ENCODE assay signal across 14 cellular contexts in the genomic region with DNA sequence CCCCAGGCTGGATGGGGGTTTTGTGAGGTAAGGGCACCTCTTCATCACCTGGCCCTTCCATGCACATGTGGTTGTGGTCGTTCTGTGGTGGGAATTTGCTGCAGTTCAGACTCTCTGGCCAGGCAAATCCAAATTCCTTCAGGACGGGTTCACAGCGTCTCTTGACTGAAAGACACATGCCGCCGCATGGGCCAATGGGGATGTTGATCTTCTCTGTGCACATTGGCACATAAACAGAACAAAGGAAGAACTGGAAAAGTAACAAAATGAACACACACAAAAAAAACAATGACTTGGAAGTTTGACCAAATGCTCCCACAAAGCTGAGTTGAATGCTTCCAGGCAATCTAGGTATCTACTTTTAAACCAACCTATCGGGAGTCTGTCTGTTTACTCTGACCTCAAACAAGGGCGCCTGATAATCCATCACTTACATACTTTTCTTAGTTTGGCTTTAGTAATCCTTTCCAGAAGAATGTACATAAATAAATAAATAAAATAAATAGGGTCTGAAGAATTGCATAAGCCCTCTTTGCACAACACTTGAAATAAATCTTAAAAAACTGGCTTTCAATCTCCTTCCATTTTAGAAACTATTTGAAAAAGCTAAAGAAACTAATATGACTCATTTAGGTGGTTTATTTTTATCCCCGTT. TPM values are rescaled to one million over a fixed set of nuclear protein-coding genes. Genes with fewer than 3 reads are reported as not detected.
DNase-seq lines count a peak whose midpoint lies in the region; ATAC-seq and TF ChIP-seq lines count a peak whose summit lies in the region.
"Had no signal": no experiment of that assay in that cellular context is flagged by ENCODE, and none has a peak within 500 bp of the region (broad histone marks: within the 10 kb centered on the region; RNA-seq: fewer than 3 reads in every experiment).

No MANE protein-coding gene starts in this region.

- H3K4me2 ChIP-seq in PC-3 (ENCODE audit: low read length), result peak overlapping the region; percentile 89
- H3K4me2 ChIP-seq: BLaER1 treated with 17β-estradiol and CSF1 and Interleukin-3, amounts not matched to agents 10 nM and 100 nM had no signal

- no peak overlapping the region for H3K27ac ChIP-seq in PC-3 (ENCODE audit: low read length)
- peak overlapping the region in 3 of 4 donors; percentile 36 to 92 (median 80) for H3K27ac ChIP-seq in esophagus squamous epithelium
- peak overlapping the region; percentile 86 to 94 for H3K27ac ChIP-seq in thoracic aorta
- H3K27ac ChIP-seq: BLaER1 treated with 17β-estradiol and CSF1 and Interleukin-3, amounts not matched to agents 10 nM and 100 nM had no signal

- H2AFZ ChIP-seq in PC-3 (ENCODE audit: low read length), result no peak overlapping the region

- H4K20me1 ChIP-seq in PC-3 (ENCODE audit: low read length), result no peaks in the 10 kb centered on the region; the same call in 1 of the 2 replicates

- peaks cover 62% of the 10 kb centered on the region for H3K79me2 ChIP-seq in PC-3 (ENCODE audit: low read length)

- no peaks in the 10 kb centered on the region for H3F3A ChIP-seq in PC-3 (ENCODE audit: low read length, unreplicated experiment)

- no TSS peak for BruUV-seq in PC-3 (replicated peaks; lab: Mats Ljungman, UMichigan)

- H3K36me3 ChIP-seq in PC-3 (ENCODE audit: low read depth, low read length) (peaks cover 14% of the 10 kb centered on the region), esophagus squamous epithelium (no peaks in the 10 kb centered on the region), thoracic aorta (peaks cover 14% of the 10 kb centered on the region)
- H3K36me3 ChIP-seq: BLaER1 treated with 17β-estradiol and CSF1 and Interleukin-3, amounts not matched to agents 10 nM and 100 nM had no signal

- no peak overlapping the region for H3K27ac Mint-ChIP-seq in mesothelial cell of epicardium
- H3K27ac Mint-ChIP-seq: activated naive CD4-positive, alpha-beta T cell treated with anti-CD3 and anti-CD28 coated beads, Interleukin-2, amount 10 ng/mL, durations not matched to agents 7 days and 5 days; naive B cell had no signal

- peak overlapping the region; percentile 8 for H3K4me3 Mint-ChIP-seq in mesothelial cell of epicardium
- H3K4me3 Mint-ChIP-seq: activated naive CD4-positive, alpha-beta T cell treated with anti-CD3 and anti-CD28 coated beads, Interleukin-2, amount 10 ng/mL, durations not matched to agents 7 days and 5 days had no signal

- 53 to 73% methylated on average over 6 to 7 of the region's 8 CpGs for WGBS in esophagus squamous epithelium, 2 donors

- H3K9me3 ChIP-seq in PC-3 (ENCODE audit: low read length) (no peaks in the 10 kb centered on the region), esophagus squamous epithelium (no peaks in the 10 kb centered on the region), thoracic aorta (no peaks in the 10 kb centered on the region)
- H3K9me3 ChIP-seq: BLaER1 treated with 17β-estradiol and CSF1 and Interleukin-3, amounts not matched to agents 10 nM and 100 nM had no signal

- H3K4me1 ChIP-seq in PC-3 (ENCODE audit: insufficient read depth, low read length), result peaks cover 43% of the 10 kb centered on the region
- H3K4me1 ChIP-seq in esophagus squamous epithelium, result peaks cover 9 to 73% (median 21%) of the 10 kb centered on the region in 3 donors
- peaks cover 47 to 61% of the 10 kb centered on the region in 2 donors for H3K4me1 ChIP-seq in thoracic aorta (ENCODE audit: control insufficient read depth in 1 of 2, low read depth in 2 of 2)

- no peak overlapping the region for H3K9ac ChIP-seq in PC-3 (ENCODE audit: low read length)
- H3K9ac ChIP-seq: BLaER1 treated with 17β-estradiol and CSF1 and Interleukin-3, amounts not matched to agents 10 nM and 100 nM had no signal

- DNase-seq in PC-3 (no peak), esophagus squamous epithelium (lab: John Stamatoyannopoulos, UW) (no peak), mesothelial cell of epicardium (ENCODE audit: low spot score in 2 of 2, unreplicated experiment in 2 of 2) (no peak), thoracic aorta (ENCODE audit: low spot score) (no peak), 8988T (no peak), SHP77 treated with DMSO at 0.1 percent for 48 hours (lab: John Stamatoyannopoulos, UW) (no peak)
- DNase-seq in stimulated activated CD4-positive, alpha-beta T cell treated with anti-CD3 and anti-CD28 coated beads, Interleukin-2, amount 100 ng/mL, for 48 hours, result no peak
- DNase-seq: activated naive CD4-positive, alpha-beta T cell treated with anti-CD3 and anti-CD28 coated beads, Interleukin-2, amount 10 ng/mL, durations not matched to agents 7 days and 5 days; DND-41; islet precursor cell; naive B cell; small intestine had no signal

- H3K27me3 Mint-ChIP-seq in mesothelial cell of epicardium (ENCODE audit: low read depth), result peaks cover 3% of the 10 kb centered on the region

- H3K36me3 Mint-ChIP-seq in mesothelial cell of epicardium, result peaks cover 14% of the 10 kb centered on the region
- H3K36me3 Mint-ChIP-seq: activated naive CD4-positive, alpha-beta T cell treated with anti-CD3 and anti-CD28 coated beads, Interleukin-2, amount 10 ng/mL, durations not matched to agents 7 days and 5 days; naive B cell had no signal

- no peak for TF ChIP-seq POLR2A in esophagus squamous epithelium (IDR thresholded peaks at IDR 0.05)

- intact Hi-C loops in PC-3 (cut with micrococcal nuclease) (no loop called here), esophagus squamous epithelium (cut with DNase I) (no loop called here)

- POLR2A ChIA-PET in PC-3 (lab: Charles Lee; ENCODE audit: unreplicated experiment), result no interaction called here

- peaks cover 52% of the 10 kb centered on the region for H3K4me1 Mint-ChIP-seq in mesothelial cell of epicardium

- no peaks in the 10 kb centered on the region for H3K9me2 ChIP-seq in PC-3 (replicated peaks; ENCODE audit: low read length)

- H3K27me3 ChIP-seq in PC-3 (ENCODE audit: low read length) (no peaks in the 10 kb centered on the region), esophagus squamous epithelium (peaks cover 0 to 14% (median 0%) of the 10 kb centered on the region in 4 donors), thoracic aorta (replicated peaks; ENCODE audit: insufficient read depth) (no peaks in the 10 kb centered on the region)

- ATAC-seq in PC-3, result no peak
- no peak for ATAC-seq in thoracic aorta (ENCODE audit: insufficient number of reproducible peaks, low FRiP score, low read depth)
- ATAC-seq in HG03342 (IDR thresholded peaks at IDR 0.05; ENCODE audit: unreplicated experiment), result no peak

- H3K4me3 ChIP-seq in PC-3 (ENCODE audit: low read length) (no peak overlapping the region; the same call in 1 of the 2 replicates), esophagus squamous epithelium (peak overlapping the region; percentile 73 to 91 (median 74)), thoracic aorta (peak overlapping the region; percentile 94)
- H3K4me3 ChIP-seq: BLaER1 treated with 17β-estradiol and CSF1 and Interleukin-3, amounts not matched to agents 10 nM and 100 nM had no signal

- CTCF ChIA-PET in PC-3 (lab: Charles Lee), result no interaction called here

- H3K9me3 Mint-ChIP-seq in mesothelial cell of epicardium, result no peaks in the 10 kb centered on the region
- H3K9me3 Mint-ChIP-seq: activated naive CD4-positive, alpha-beta T cell treated with anti-CD3 and anti-CD28 coated beads, Interleukin-2, amount 10 ng/mL, durations not matched to agents 7 days and 5 days; naive B cell had no signal

- TF ChIP-seq CTCF in PC-3 (conservative IDR thresholded peaks at IDR 0.05; ENCODE audit: low read depth, low read length) (no peak), esophagus squamous epithelium (IDR thresholded peaks at IDR 0.05) (no peak), mesothelial cell of epicardium (IDR thresholded peaks at IDR 0.05; ENCODE audit: unreplicated experiment) (no peak), thoracic aorta (IDR thresholded peaks at IDR 0.05) (no peak)

RNA-seq across cellular contexts. Expression of gene FZD4, which starts 2.8 kb away (rescaled TPM):
- 17.3 and 17.7 TPM in 2 replicates for total RNA-seq in PC-3 (2014; rRNA removed)
- total RNA-seq in esophagus squamous epithelium, result 10 to 100 TPM in 1 of 4 donors, 1 to 10 TPM in 3; 1.1 to 14.3 (median 6.8) TPM
- total RNA-seq in mesothelial cell of epicardium, result 20.1 to 22.5 TPM (median 20.7 TPM) in 3 replicates
- 100 to 1,000 TPM in 1 of 2 donors, 10 to 100 TPM in 1; 75.2 to 104 TPM for total RNA-seq in thoracic aorta
